In the genomic region with DNA sequence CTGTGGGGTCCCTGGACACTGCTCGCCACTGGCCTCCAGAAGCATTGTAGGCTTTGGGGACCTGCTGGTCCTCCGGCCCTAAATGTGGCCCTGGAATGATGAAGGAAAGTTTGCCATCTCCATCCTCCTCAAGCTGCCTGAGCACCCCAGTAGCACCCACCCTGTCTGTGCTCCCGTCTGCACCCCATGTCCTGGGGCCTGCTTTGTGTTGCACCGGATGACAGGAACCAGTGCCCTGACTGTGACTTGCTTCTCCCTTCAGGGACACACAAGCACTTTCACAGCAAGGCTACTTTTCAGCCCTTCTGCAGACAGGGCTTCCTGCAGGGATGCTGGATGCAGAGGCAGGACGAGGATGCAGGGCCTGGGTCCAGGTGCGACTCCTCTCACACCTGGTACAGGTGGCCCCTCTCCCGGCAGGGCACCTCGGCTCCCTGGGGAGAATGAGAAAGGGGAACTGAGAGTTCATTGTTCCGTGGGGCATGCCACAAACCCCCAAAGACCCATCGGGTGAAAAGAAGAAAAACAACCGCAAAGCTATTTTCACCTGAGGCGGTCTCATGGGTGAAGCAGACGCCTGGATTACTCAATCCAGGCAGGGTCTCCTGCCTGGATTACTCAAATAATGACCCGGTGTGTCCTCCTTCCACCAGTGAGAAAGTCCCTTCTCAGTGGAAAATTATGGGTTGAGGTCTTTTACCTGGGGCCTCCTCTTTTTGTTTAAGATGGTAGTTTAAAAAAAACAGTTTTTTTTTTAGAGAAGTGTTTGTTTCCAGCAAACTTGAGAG, we compare ENCODE assay signal across 9 cellular contexts.
DNase-seq lines count a peak whose midpoint lies in the region; ATAC-seq and TF ChIP-seq lines count a peak whose summit lies in the region.
"Had no signal": no experiment of that assay in that cellular context is flagged by ENCODE, and none has a peak within 500 bp of the region (broad histone marks: within the 10 kb centered on the region; RNA-seq: fewer than 3 reads in every experiment).

No MANE protein-coding gene starts in this region.

- H3K9me3 Mint-ChIP-seq in memory B cell = peaks cover 2% of the 10 kb centered on the region
- H3K9me3 Mint-ChIP-seq in activated CD8-positive, alpha-beta T cell treated with anti-CD3 and anti-CD28 coated beads, Interleukin-2, amount 10 ng/mL, durations not matched to agents 7 days and 5 days (ENCODE audit: insufficient read depth) = no peaks in the 10 kb centered on the region

- H3K27me3 ChIP-seq in gastrocnemius medialis = no peaks in the 10 kb centered on the region

- H3K36me3 ChIP-seq in gastrocnemius medialis = no peaks in the 10 kb centered on the region

- intact Hi-C loops in gastrocnemius medialis (cut with DNase I; ENCODE audit: low total_unique reads) = no loop called here

- H3K4me3 ChIP-seq in gastrocnemius medialis = no peak overlapping the region
- H3K4me3 ChIP-seq: PC-9 had no signal

- H3K36me3 Mint-ChIP-seq in memory B cell = peaks cover 5% of the 10 kb centered on the region
- H3K36me3 Mint-ChIP-seq in activated CD8-positive, alpha-beta T cell treated with anti-CD3 and anti-CD28 coated beads, Interleukin-2, amount 10 ng/mL, durations not matched to agents 7 days and 5 days (ENCODE audit: low read depth) = no peaks in the 10 kb centered on the region

- no peak for TF ChIP-seq CTCF in gastrocnemius medialis (IDR thresholded peaks at IDR 0.05 in 4 of 5, conservative IDR thresholded peaks at IDR 0.05 in 1 of 5)

- POLR2A ChIA-PET in activated CD8-positive, alpha-beta T cell treated with anti-CD3 and anti-CD28 coated beads, Interleukin-2, amount 10 ng/mL, durations not matched to agents 7 days and 5 days (lab: Charles Lee) = no interaction called here

- peak overlapping the region; percentile 56 for H3K4me3 Mint-ChIP-seq in memory B cell
- H3K4me3 Mint-ChIP-seq in activated CD8-positive, alpha-beta T cell treated with anti-CD3 and anti-CD28 coated beads, Interleukin-2, amount 10 ng/mL, durations not matched to agents 7 days and 5 days = no peak overlapping the region

- in situ Hi-C loops in gastrocnemius medialis (cut with MboI; ENCODE audit: low sequenced_read_pairs in 4 of 4) = loop anchor here in 1 of 4 donors (10.0 kb wide), 1 partner anchor 693 kb away; no protein-coding TSS in a partner anchor

- peaks cover 0 to 3% of the 10 kb centered on the region in 2 donors for H3K4me1 ChIP-seq in gastrocnemius medialis

- ATAC-seq in GM18907 (IDR thresholded peaks at IDR 0.05; ENCODE audit: unreplicated experiment) = peak; percentile 79
- ATAC-seq in GM21723 (IDR thresholded peaks at IDR 0.05; ENCODE audit: unreplicated experiment) = peak; percentile 75
- ATAC-seq in HG03439 (IDR thresholded peaks at IDR 0.05; ENCODE audit: unreplicated experiment) = peak; percentile 47
- ATAC-seq in memory B cell (ENCODE audit: low read depth) = peak; percentile 87
- no peak for ATAC-seq in activated CD8-positive, alpha-beta T cell treated with anti-CD3 and anti-CD28 coated beads, Interleukin-2, amount 10 ng/mL, durations not matched to agents 7 days and 5 days
- no peak for ATAC-seq in gastrocnemius medialis

- H3K9me3 ChIP-seq in gastrocnemius medialis = no peaks in the 10 kb centered on the region

- TF ChIP-seq POLR2A in gastrocnemius medialis (IDR thresholded peaks at IDR 0.05) = no peak

- H3K4me1 Mint-ChIP-seq in memory B cell = peaks cover 50% of the 10 kb centered on the region
- H3K4me1 Mint-ChIP-seq in activated CD8-positive, alpha-beta T cell treated with anti-CD3 and anti-CD28 coated beads, Interleukin-2, amount 10 ng/mL, durations not matched to agents 7 days and 5 days (ENCODE audit: low read depth) = no peaks in the 10 kb centered on the region

- peaks cover 7% of the 10 kb centered on the region for H3K27me3 Mint-ChIP-seq in memory B cell
- H3K27me3 Mint-ChIP-seq in activated CD8-positive, alpha-beta T cell treated with anti-CD3 and anti-CD28 coated beads, Interleukin-2, amount 10 ng/mL, durations not matched to agents 7 days and 5 days (ENCODE audit: low read depth) = peaks cover 16% of the 10 kb centered on the region

- DNase-seq in memory B cell (ENCODE audit: low spot score in 2 of 2) (peak; percentile 86 to 94), NCI-H446 (lab: John Stamatoyannopoulos, UW) (no peak), gastrocnemius medialis (no peak)
- no peak for DNase-seq in stimulated activated CD4-positive, alpha-beta T cell treated with anti-CD3 and anti-CD28 coated beads, Interleukin-4, amount 100 ng/mL, for 1 hour
- DNase-seq in activated CD8-positive, alpha-beta T cell treated with anti-CD3 and anti-CD28 coated beads, Interleukin-2, amount 10 ng/mL, durations not matched to agents 7 days and 5 days = no peak
- DNase-seq: PC-9 had no signal

- CTCF ChIA-PET in activated CD8-positive, alpha-beta T cell treated with anti-CD3 and anti-CD28 coated beads, Interleukin-2, amount 10 ng/mL, durations not matched to agents 7 days and 5 days (lab: Charles Lee) = interaction anchor here (1.3 to 2.9 kb wide), 5 partner anchors 12 to 688 kb away, joined by 3 to 21 read pairs (median 5); no protein-coding TSS in a partner anchor

- H3K27ac ChIP-seq in gastrocnemius medialis = no peak overlapping the region
- H3K27ac ChIP-seq: PC-9 had no signal

- peak overlapping the region; percentile 89 for H3K27ac Mint-ChIP-seq in memory B cell
- no peak overlapping the region for H3K27ac Mint-ChIP-seq in activated CD8-positive, alpha-beta T cell treated with anti-CD3 and anti-CD28 coated beads, Interleukin-2, amount 10 ng/mL, durations not matched to agents 7 days and 5 days

Comparison
In these comparisons a context has a peak if more than half of its experiments do, and no peak if none do; other contexts are left out.
1. ATAC-seq: peak in GM18907 (single experiment), GM21723 (single experiment), HG03439 (single experiment) and memory B cell (single experiment); none in activated CD8-positive, alpha-beta T cell treated with anti-CD3 and anti-CD28 coated beads, Interleukin-2, amount 10 ng/mL, durations not matched to agents 7 days and 5 days (single experiment) and gastrocnemius medialis (0 of 2).
2. DNase-seq: peak in memory B cell (2 of 2); none in NCI-H446 (0 of 2), stimulated activated CD4-positive, alpha-beta T cell treated with anti-CD3 and anti-CD28 coated beads, Interleukin-4, amount 100 ng/mL, for 1 hour (single experiment), activated CD8-positive, alpha-beta T cell treated with anti-CD3 and anti-CD28 coated beads, Interleukin-2, amount 10 ng/mL, durations not matched to agents 7 days and 5 days (single experiment) and gastrocnemius medialis (0 of 2).